Comparison of ENCODE assay signal across 34 cellular contexts in genomic region chr6:70379473-70380013, GRCh38. TPM values are rescaled to one million over a fixed set of nuclear protein-coding genes. Genes with fewer than 3 reads are reported as not detected.
DNase-seq lines count a peak whose midpoint lies in the region; ATAC-seq, FAIRE-seq and TF ChIP-seq lines count a peak whose summit lies in the region.
"Had no signal": no experiment of that assay in that cellular context is flagged by ENCODE, and none has a peak within 500 bp of the region (broad histone marks: within the 10 kb centered on the region; RNA-seq: fewer than 3 reads in every experiment).

No MANE protein-coding gene starts in this region.

- no peak overlapping the region for H2AK5ac ChIP-seq in trophoblast cell (ENCODE audit: low read length)

- no CpG with 5 or more reads among the region's 4 CpGs for WGBS in trophoblast cell (ENCODE audit: extremely low coverage, insufficient coverage, insufficient read length)

- no peak overlapping the region for H3K4ac ChIP-seq in trophoblast cell (ENCODE audit: low read depth, low read length)

- FAIRE-seq in H54 (lab: Jason Lieb, UNC) (peak; percentile 20), RCC 7860 (lab: Jason Lieb, UNC) (no peak)
- FAIRE-seq: D721Med, GM12892 had no signal

- TF ChIP-seq CTCF in vagina (IDR thresholded peaks at IDR 0.05) (no peak), HFFc6 (IDR thresholded peaks at IDR 0.05) (no peak)

- peak overlapping the region; percentile 51 for H4K91ac ChIP-seq in trophoblast cell (ENCODE audit: low read depth, low read length)

- no peak for TF ChIP-seq POLR2A in H54 (IDR thresholded peaks at IDR 0.05; ENCODE audit: low read depth, low read length)
- no peak for TF ChIP-seq POLR2A in vagina (IDR thresholded peaks at IDR 0.05)

- intact Hi-C loops in vagina (cut with DNase I): no loop called here

- peak overlapping the region; percentile 33 for H2BK5ac ChIP-seq in trophoblast cell (ENCODE audit: low read depth, low read length, poor library complexity)

- peak overlapping the region; percentile 31 for H2BK120ac ChIP-seq in trophoblast cell (ENCODE audit: insufficient read depth, low read length, poor library complexity)

- DNase-seq in H54 (ENCODE audit: insufficient read length, low spot score) (no peak), RCC 7860 (ENCODE audit: low spot score) (peak; percentile 31), trophoblast cell (no peak), NCI-H2171 (lab: John Stamatoyannopoulos, UW) (no peak), vagina (ENCODE audit: extremely low spot score in 2 of 2) (no peak), T1000 (lab: John Stamatoyannopoulos, UW) (no peak), HFFc6 (no peak)
- DNase-seq: activated CD4-positive, alpha-beta T cell treated with anti-CD3 and anti-CD28 coated beads, Interleukin-2, amount 10 ng/mL, durations not matched to agents 7 days and 5 days; activated naive CD4-positive, alpha-beta T cell; activated T-cell treated with anti-CD3 and anti-CD28 coated beads, Interleukin-2, amount 50 U/mL, for 48 hours; adrenal gland; brain microvascular endothelial cell; effector CD4-positive, alpha-beta T cell; foreskin fibroblast; heart left ventricle; NCI-H1092; NCI-H187 treated with DMSO at 0.1 percent for 48 hours; NCI-H748 treated with DMSO at 0.1 percent for 48 hours; psoas muscle; SK-N-SH; stimulated activated CD4-positive, alpha-beta T cell treated with anti-CD3 and anti-CD28 coated beads, Interleukin-1b, Interleukin-23, amount 100 ng/mL, for 48 hours; T-helper 17 cell; uterus; WERI-Rb-1 had no signal

- peaks cover 14% of the 10 kb centered on the region for H3K4me1 Mint-ChIP-seq in HFFc6 (ENCODE audit: low read depth)
- H3K4me1 Mint-ChIP-seq: activated CD4-positive, alpha-beta T cell treated with anti-CD3 and anti-CD28 coated beads, Interleukin-2, amount 10 ng/mL, durations not matched to agents 7 days and 5 days; T-helper 17 cell had no signal

- no peak overlapping the region for H3K27ac ChIP-seq in trophoblast cell (ENCODE audit: low read depth, low read length)
- no peak overlapping the region for H3K27ac ChIP-seq in vagina
- H3K27ac ChIP-seq: adrenal gland, brain microvascular endothelial cell, C4-2B, epithelial cell of prostate, heart left ventricle, HL-60, neutrophil, psoas muscle, suprapubic skin, uterus, WERI-Rb-1 had no signal

- no peaks in the 10 kb centered on the region for H3K9me3 Mint-ChIP-seq in HFFc6
- H3K9me3 Mint-ChIP-seq: activated CD4-positive, alpha-beta T cell treated with anti-CD3 and anti-CD28 coated beads, Interleukin-2, amount 10 ng/mL, durations not matched to agents 7 days and 5 days had no signal

- H2AFZ ChIP-seq in trophoblast cell (ENCODE audit: insufficient read depth, low read length, poor library complexity): no peak overlapping the region

- H4K12ac ChIP-seq in trophoblast cell (ENCODE audit: low read depth, low read length): no peak overlapping the region

- H3K36me3 ChIP-seq in trophoblast cell (ENCODE audit: control insufficient read depth in 1 of 2, insufficient read depth in 2 of 2, low read length in 2 of 2) (no peaks in the 10 kb centered on the region), vagina (no peaks in the 10 kb centered on the region)
- H3K36me3 ChIP-seq: adrenal gland, brain microvascular endothelial cell, heart left ventricle, neutrophil, suprapubic skin, uterus, WERI-Rb-1 had no signal

- H3K9me3 ChIP-seq in trophoblast cell (ENCODE audit: insufficient read depth, low read depth, low read length): no peaks in the 10 kb centered on the region
- H3K9me3 ChIP-seq in vagina: no peaks in the 10 kb centered on the region
- H3K9me3 ChIP-seq: adrenal gland, heart left ventricle, neutrophil, psoas muscle, SK-N-SH, suprapubic skin, uterus had no signal

- no peak overlapping the region for H3K9ac ChIP-seq in trophoblast cell (ENCODE audit: low read length)
- H3K9ac ChIP-seq: SK-N-SH had no signal

- H3K27me3 ChIP-seq in trophoblast cell (ENCODE audit: insufficient read depth, low read length): no peaks in the 10 kb centered on the region
- H3K27me3 ChIP-seq in vagina: no peaks in the 10 kb centered on the region
- H3K27me3 ChIP-seq: adrenal gland, brain microvascular endothelial cell, heart left ventricle, neutrophil, suprapubic skin, uterus had no signal

- H3K36me3 Mint-ChIP-seq in HFFc6 (ENCODE audit: low read depth): no peaks in the 10 kb centered on the region
- H3K36me3 Mint-ChIP-seq: memory B cell had no signal

- H3K4me3 Mint-ChIP-seq in HFFc6: no peak overlapping the region
- H3K4me3 Mint-ChIP-seq: activated CD4-positive, alpha-beta T cell treated with anti-CD3 and anti-CD28 coated beads, Interleukin-2, amount 10 ng/mL, durations not matched to agents 7 days and 5 days; memory B cell; T-helper 17 cell had no signal

- no peak overlapping the region for H3K14ac ChIP-seq in trophoblast cell (ENCODE audit: low read length)

- H2BK12ac ChIP-seq in trophoblast cell (ENCODE audit: low read length): no peak overlapping the region

- no peaks in the 10 kb centered on the region for H3K79me2 ChIP-seq in trophoblast cell (ENCODE audit: control insufficient read depth, insufficient read depth, low read length, poor library complexity)

- ATAC-seq in GM18873 (IDR thresholded peaks at IDR 0.05; ENCODE audit: low FRiP score, unreplicated experiment): peak; percentile 43
- ATAC-seq: HCT116, heart left ventricle, psoas muscle, T-helper 17 cell had no signal

- peaks cover 2% of the 10 kb centered on the region for H3K79me1 ChIP-seq in trophoblast cell (ENCODE audit: low read length)

- H3K4me1 ChIP-seq in trophoblast cell (ENCODE audit: control insufficient read depth in 1 of 2, insufficient read depth in 2 of 2, low read length in 2 of 2): peaks cover 0 to 3% of the 10 kb centered on the region in 2 experiments
- H3K4me1 ChIP-seq in vagina: no peaks in the 10 kb centered on the region
- H3K4me1 ChIP-seq: adrenal gland, heart left ventricle, psoas muscle, suprapubic skin, uterus had no signal

- no peak overlapping the region for H3K27ac Mint-ChIP-seq in HFFc6
- H3K27ac Mint-ChIP-seq: activated CD4-positive, alpha-beta T cell treated with anti-CD3 and anti-CD28 coated beads, Interleukin-2, amount 10 ng/mL, durations not matched to agents 7 days and 5 days; memory B cell; T-helper 17 cell had no signal

- no peak overlapping the region for H4K8ac ChIP-seq in trophoblast cell (ENCODE audit: low read depth, low read length)

- no peak overlapping the region for H3K23ac ChIP-seq in trophoblast cell (ENCODE audit: low read length)

- H3K4me2 ChIP-seq in trophoblast cell (ENCODE audit: low read length): no peak overlapping the region
- H3K4me2 ChIP-seq: SK-N-SH had no signal

- H3K4me3 ChIP-seq in trophoblast cell (ENCODE audit: low read depth, low read length) (no peak overlapping the region), vagina (no peak overlapping the region)
- H3K4me3 ChIP-seq: adrenal gland, heart left ventricle, psoas muscle, suprapubic skin, uterus had no signal

- no peak overlapping the region for H3K18ac ChIP-seq in trophoblast cell (ENCODE audit: low read length)

- peaks cover 8% of the 10 kb centered on the region for H3K27me3 Mint-ChIP-seq in HFFc6 (ENCODE audit: insufficient read depth)

RNA-seq across cellular contexts. Expression of gene FAM135A, which starts 33.8 kb away (rescaled TPM):
- 24.8 and 24.9 TPM in 2 replicates for polyA plus RNA-seq in trophoblast cell (2013)
- 67.3 TPM for total RNA-seq in vagina
- total RNA-seq in HFFc6 (2021; fragmentation: NEBNext Ultra II Directional; extraction: Animal tissue kit (Norgen Biotek cat#: 25700)): 1 to 10 TPM; 2.2 to 4.0 (median 3.9) TPM

Comparison
In these comparisons a context has a peak if more than half of its experiments do, and no peak if none do; other contexts are left out.
1. RNA of gene FAM135A, which starts 33.8 kb away (total RNA-seq): 67.3 TPM in vagina (single experiment); 2.2 to 4.0 TPM in HFFc6; every median in the first group is over 10 times any median in the second.